In genomic region chr2:26916128-26916692, GRCh38 we compare ENCODE assay signal across 14 cellular contexts. TPM values are rescaled to one million over a fixed set of nuclear protein-coding genes. Genes with fewer than 3 reads are reported as not detected.
DNase-seq lines count a peak whose midpoint lies in the region; ATAC-seq, FAIRE-seq and TF ChIP-seq lines count a peak whose summit lies in the region.
"Had no signal": no experiment of that assay in that cellular context is flagged by ENCODE, and none has a peak within 500 bp of the region (broad histone marks: within the 10 kb centered on the region; RNA-seq: fewer than 3 reads in every experiment).

No MANE protein-coding gene starts in this region.

- H3K4me3 Mint-ChIP-seq in activated T-cell treated with anti-CD3 and anti-CD28 coated beads, Interleukin-2, amount 50 U/mL, for 72 hours = no peak overlapping the region
- H3K4me3 Mint-ChIP-seq: CD4-positive, CD25-positive, alpha-beta regulatory T cell had no signal

- no peak for ATAC-seq in left cardiac atrium
- no peak for ATAC-seq in upper lobe of left lung (ENCODE audit: low FRiP score in 2 of 2)
- no peak for ATAC-seq in activated T-cell treated with anti-CD3 and anti-CD28 coated beads, Interleukin-2, amount 50 U/mL, for 72 hours (replicated peaks in 1 of 2)
- ATAC-seq: HCT116 had no signal

- no peak for FAIRE-seq in kidney (lab: Jason Lieb, UNC)
- FAIRE-seq: H54 had no signal

- H3K27ac ChIP-seq in cardiac muscle cell (peak overlapping the region; percentile 84), esophagus muscularis mucosa (replicated peaks in 1 of 4) (no peak overlapping the region), substantia nigra (ENCODE audit: low read depth, low read length, poor library complexity, severe bottlenecking) (peak overlapping the region; percentile 23), upper lobe of left lung (no peak overlapping the region), kidney (ENCODE audit: low read depth in 2 of 2, low read length in 2 of 2) (no peak overlapping the region)
- H3K27ac ChIP-seq: BLaER1 treated with 17β-estradiol and CSF1 and Interleukin-3, amounts not matched to agents 10 nM and 100 nM; HL-60 had no signal

- TF ChIP-seq EP300 in esophagus muscularis mucosa (IDR thresholded peaks at IDR 0.05) = no peak
- no peak for TF ChIP-seq EP300 in upper lobe of left lung (IDR thresholded peaks at IDR 0.05)

- TF ChIP-seq CTCF in cardiac muscle cell (IDR thresholded peaks at IDR 0.05; ENCODE audit: low read depth, low read length) (no peak), esophagus muscularis mucosa (IDR thresholded peaks at IDR 0.05) (no peak), upper lobe of left lung (IDR thresholded peaks at IDR 0.05) (no peak), kidney (IDR thresholded peaks at IDR 0.05; ENCODE audit: borderline replicate concordance, extremely low read depth, insufficient read depth) (no peak)

- intact Hi-C loops in left cardiac atrium (cut with DNase I) (no loop called here), esophagus muscularis mucosa (cut with DNase I) (no loop called here), kidney (cut with DNase I) (no loop called here)

- H3K27me3 ChIP-seq in cardiac muscle cell = no peaks in the 10 kb centered on the region
- peaks cover 0 to 41% (median 3%) of the 10 kb centered on the region in 4 donors for H3K27me3 ChIP-seq in esophagus muscularis mucosa
- peaks cover 0 to 4% (median 0%) of the 10 kb centered on the region in 4 donors for H3K27me3 ChIP-seq in upper lobe of left lung
- H3K27me3 ChIP-seq: BLaER1 treated with 17β-estradiol and CSF1 and Interleukin-3, amounts not matched to agents 10 nM and 100 nM had no signal

- peaks cover 6% of the 10 kb centered on the region for H3K27me3 Mint-ChIP-seq in activated T-cell treated with anti-CD3 and anti-CD28 coated beads, Interleukin-2, amount 50 U/mL, for 72 hours (ENCODE audit: low read depth)

- no peak overlapping the region for H3K4me3 ChIP-seq in cardiac muscle cell
- H3K4me3 ChIP-seq in esophagus muscularis mucosa = no peak overlapping the region
- no peak overlapping the region for H3K4me3 ChIP-seq in upper lobe of left lung
- no peak overlapping the region for H3K4me3 ChIP-seq in kidney (ENCODE audit: low read length in 2 of 2)
- H3K4me3 ChIP-seq: BLaER1 treated with 17β-estradiol and CSF1 and Interleukin-3, amounts not matched to agents 10 nM and 100 nM had no signal

- no peaks in the 10 kb centered on the region for H3K4me1 Mint-ChIP-seq in activated T-cell treated with anti-CD3 and anti-CD28 coated beads, Interleukin-2, amount 50 U/mL, for 72 hours (ENCODE audit: low read depth)
- H3K4me1 Mint-ChIP-seq: CD4-positive, CD25-positive, alpha-beta regulatory T cell had no signal

- DNase-seq in cardiac muscle cell (ENCODE audit: low read depth in 1 of 2, low spot score in 1 of 2) = no peak
- DNase-seq in left cardiac atrium = no peak
- peak; percentile 72 for DNase-seq in esophagus muscularis mucosa (ENCODE audit: extremely low spot score)
- no peak for DNase-seq in substantia nigra (lab: John Stamatoyannopoulos, UW)
- no peak for DNase-seq in upper lobe of left lung
- no peak for DNase-seq in kidney
- no peak for DNase-seq in activated T-cell treated with anti-CD3 and anti-CD28 coated beads, Interleukin-2, amount 50 U/mL, for 72 hours
- DNase-seq: ACHN; CD4-positive, CD25-positive, alpha-beta regulatory T cell; DMS53 had no signal

- H3K27ac Mint-ChIP-seq in activated T-cell treated with anti-CD3 and anti-CD28 coated beads, Interleukin-2, amount 50 U/mL, for 72 hours = no peak overlapping the region
- H3K27ac Mint-ChIP-seq: CD4-positive, CD25-positive, alpha-beta regulatory T cell had no signal

- 78% methylated on average over 7 of the region's 7 CpGs for WGBS in esophagus muscularis mucosa
- WGBS in upper lobe of left lung, 2 donors = 65 to 74% methylated on average over 7 of the region's 7 CpGs

- no peaks in the 10 kb centered on the region for H3K9me3 ChIP-seq in cardiac muscle cell (ENCODE audit: low read depth)
- no peaks in the 10 kb centered on the region for H3K9me3 ChIP-seq in esophagus muscularis mucosa
- no peaks in the 10 kb centered on the region for H3K9me3 ChIP-seq in upper lobe of left lung
- no peaks in the 10 kb centered on the region for H3K9me3 ChIP-seq in kidney (ENCODE audit: control insufficient read depth in 1 of 2, low read length in 2 of 2)
- H3K9me3 ChIP-seq: BLaER1 treated with 17β-estradiol and CSF1 and Interleukin-3, amounts not matched to agents 10 nM and 100 nM had no signal

- H3K36me3 ChIP-seq in cardiac muscle cell (no peaks in the 10 kb centered on the region), esophagus muscularis mucosa (no peaks in the 10 kb centered on the region), upper lobe of left lung (no peaks in the 10 kb centered on the region), kidney (ENCODE audit: control insufficient read depth in 1 of 2, insufficient read depth in 2 of 2, low read length in 2 of 2) (no peaks in the 10 kb centered on the region)
- H3K36me3 ChIP-seq: BLaER1 treated with 17β-estradiol and CSF1 and Interleukin-3, amounts not matched to agents 10 nM and 100 nM had no signal

- TF ChIP-seq POLR2A in esophagus muscularis mucosa (IDR thresholded peaks at IDR 0.05; ENCODE audit: low read depth) = no peak
- TF ChIP-seq POLR2A in upper lobe of left lung (IDR thresholded peaks at IDR 0.05) = no peak

- H3K4me1 ChIP-seq in cardiac muscle cell (ENCODE audit: low read depth) = peaks cover 48% of the 10 kb centered on the region
- H3K4me1 ChIP-seq in esophagus muscularis mucosa = peaks cover 0 to 9% (median 3%) of the 10 kb centered on the region in 4 donors
- H3K4me1 ChIP-seq in upper lobe of left lung = no peaks in the 10 kb centered on the region
- H3K4me1 ChIP-seq in kidney (ENCODE audit: control insufficient read depth in 1 of 2, insufficient read depth in 1 of 2, low read depth in 1 of 2, low read length in 2 of 2) = no peaks in the 10 kb centered on the region
- H3K4me1 ChIP-seq: BLaER1 treated with 17β-estradiol and CSF1 and Interleukin-3, amounts not matched to agents 10 nM and 100 nM had no signal

- H3K36me3 Mint-ChIP-seq in activated T-cell treated with anti-CD3 and anti-CD28 coated beads, Interleukin-2, amount 50 U/mL, for 72 hours (ENCODE audit: insufficient read depth in 2 of 2) = no peaks in the 10 kb centered on the region
- H3K36me3 Mint-ChIP-seq: CD4-positive, CD25-positive, alpha-beta regulatory T cell had no signal

- H3K9me3 Mint-ChIP-seq in activated T-cell treated with anti-CD3 and anti-CD28 coated beads, Interleukin-2, amount 50 U/mL, for 72 hours = no peaks in the 10 kb centered on the region
- H3K9me3 Mint-ChIP-seq: CD4-positive, CD25-positive, alpha-beta regulatory T cell had no signal

- no peak overlapping the region for H3K9ac ChIP-seq in kidney (ENCODE audit: low read length in 2 of 2)
- H3K9ac ChIP-seq: BLaER1 treated with 17β-estradiol and CSF1 and Interleukin-3, amounts not matched to agents 10 nM and 100 nM had no signal

RNA-seq across cellular contexts. Expression of gene MAPRE3, which starts 54.2 kb away (rescaled TPM):
- total RNA-seq in cardiac muscle cell (75.9 and 143 TPM in 2 replicates), left cardiac atrium (10 to 100 TPM; 35.3 to 43.1 TPM), esophagus muscularis mucosa (10 to 100 TPM in 3 of 4 donors, 1 to 10 TPM in 1; 9.3 to 23.0 (median 13.4) TPM), upper lobe of left lung (10 to 100 TPM; 13.5 to 61.8 (median 20.1) TPM), kidney (17.9 TPM)
- polyA plus RNA-seq in cardiac muscle cell (212 TPM in 2 replicates), kidney (ENCODE audit: insufficient read depth, low read depth, low replicate concordance) (49.6 TPM)
- total RNA-seq in activated T-cell treated with anti-CD3 and anti-CD28 coated beads, Interleukin-2, amount 50 U/mL, for 72 hours = 1 to 10 TPM; 4.8 to 5.3 TPM

Comparison
In these comparisons a context has a peak if more than half of its experiments do, and no peak if none do; other contexts are left out.
1. H3K27ac ChIP-seq: peak in cardiac muscle cell (single experiment) and substantia nigra (single experiment); none in esophagus muscularis mucosa (0 of 4), upper lobe of left lung (0 of 4) and kidney (0 of 2).